20 cellular contexts compared by ENCODE assay signal in the genomic region with DNA sequence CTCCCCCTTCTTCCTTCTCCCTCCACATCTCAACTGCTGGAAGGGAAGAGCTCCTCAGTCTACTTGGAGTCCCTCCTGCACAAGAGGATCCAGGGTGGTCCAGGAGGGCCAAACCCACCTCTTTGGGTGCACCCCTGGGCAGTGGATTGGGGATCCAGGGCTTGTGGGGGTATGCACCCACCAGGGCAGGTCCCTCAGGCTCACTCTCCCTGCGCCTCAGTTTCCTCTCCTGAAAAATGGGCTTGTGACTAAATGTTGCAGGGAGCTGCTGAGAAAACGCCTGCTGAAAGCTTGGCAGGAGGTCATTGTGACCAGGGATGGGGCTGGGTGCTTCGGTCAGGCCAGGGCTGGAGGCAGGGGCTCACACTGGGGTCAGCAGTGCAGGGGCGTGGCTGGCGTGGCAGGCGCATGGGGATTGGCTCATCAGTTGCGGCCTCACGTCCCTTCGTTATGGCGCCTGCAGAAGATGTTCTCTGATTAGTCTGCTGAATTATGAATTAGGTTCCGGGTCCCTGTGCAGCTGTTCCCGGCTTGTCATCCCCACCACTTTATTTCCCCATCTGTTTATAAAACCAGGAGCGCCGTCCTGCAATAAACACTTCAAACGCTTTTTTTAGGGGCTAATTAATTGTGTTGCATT. TPM values are rescaled to one million over a fixed set of nuclear protein-coding genes. Genes with fewer than 3 reads are reported as not detected.
"Had no signal": no experiment of that assay in that cellular context is flagged by ENCODE, and none has a peak within 500 bp of the region (broad histone marks: within the 10 kb centered on the region; RNA-seq: fewer than 3 reads in every experiment).

No MANE protein-coding gene starts in this region.

- FAIRE-seq: endothelial cell of umbilical vein had no signal

- H3K4me3 ChIP-seq: colonic mucosa, gastrocnemius medialis, mucosa of descending colon, psoas muscle, skin epidermis, stomach, thoracic aorta, transverse colon had no signal

- DNase-seq: colonic mucosa; dermis blood vessel endothelial cell; erythroblast; gastrocnemius medialis; islet precursor cell; mammary epithelial cell; mucosa of descending colon; psoas muscle; retina; stimulated activated CD4-positive, alpha-beta T cell treated with anti-CD3 and anti-CD28 coated beads, Interleukin-12 subunit alpha, Interleukin-12 subunit beta, amount 100 ng/mL, for 4 hours; stimulated activated naive CD4-positive, alpha-beta T cell; stomach; substantia nigra; transverse colon had no signal

- H3K9me3 ChIP-seq: colonic mucosa, gastrocnemius medialis, mucosa of descending colon, psoas muscle, stomach, thoracic aorta, transverse colon had no signal

- ATAC-seq: gastrocnemius medialis; left lobe of liver; mucosa of descending colon; natural killer cell treated with Interleukin-12 subunit alpha and Interleukin-12 subunit beta and Interleukin-15 and Interleukin-18, amount 100 ng/mL, for 72 hours; psoas muscle; sciatic nerve had no signal

- H3K36me3 ChIP-seq: colonic mucosa, gastrocnemius medialis, stomach, thoracic aorta, transverse colon had no signal

- H3K27ac ChIP-seq: colonic mucosa, gastrocnemius medialis, psoas muscle, skin epidermis, stomach, thoracic aorta, transverse colon had no signal

- H3K27me3 ChIP-seq: colonic mucosa, gastrocnemius medialis had no signal

- H3K4me1 ChIP-seq: colonic mucosa, gastrocnemius medialis, psoas muscle, stomach, transverse colon had no signal

RNA-seq across cellular contexts. Expression of a gene that starts 25.7 kb away (rescaled TPM):
- total RNA-seq: left lobe of liver, thoracic aorta had no signal
